8 cellular contexts compared by ENCODE assay signal in genomic region chr9:96619109-96619435, GRCh38. TPM values are rescaled to one million over a fixed set of nuclear protein-coding genes. Genes with fewer than 3 reads are reported as not detected.
DNase-seq lines count a peak whose midpoint lies in the region; ATAC-seq and TF ChIP-seq lines count a peak whose summit lies in the region.

No MANE protein-coding gene starts in this region.

- H3K27me3 ChIP-seq in WERI-Rb-1 (ENCODE audit: insufficient read depth, low read depth, severe bottlenecking) (no peaks in the 10 kb centered on the region), right atrium auricular region (no peaks in the 10 kb centered on the region)

- peaks cover 0 to 7% of the 10 kb centered on the region in 2 donors for H3K4me1 ChIP-seq in right atrium auricular region

- peak; percentile 25 for DNase-seq in WERI-Rb-1
- DNase-seq in right atrium auricular region (ENCODE audit: low spot score) = no peak
- no peak for DNase-seq in skeletal muscle cell (ENCODE audit: low read depth)
- no peak for DNase-seq in NCI-H2196 (lab: John Stamatoyannopoulos, UW; ENCODE audit: unreplicated experiment)
- no peak for DNase-seq in occipital lobe (lab: John Stamatoyannopoulos, UW)
- no peak for DNase-seq in middle frontal gyrus (ENCODE audit: extremely low spot score, low spot score)

- ATAC-seq in GM19324 (IDR thresholded peaks at IDR 0.05; ENCODE audit: low FRiP score, unreplicated experiment) (peak; percentile 5), HG02970 (IDR thresholded peaks at IDR 0.05; ENCODE audit: low FRiP score, unreplicated experiment) (no peak)

- no peak for TF ChIP-seq CTCF in WERI-Rb-1 (IDR thresholded peaks at IDR 0.05; ENCODE audit: low read depth, low read length)
- no peak for TF ChIP-seq CTCF in right atrium auricular region (IDR thresholded peaks at IDR 0.05)

- no peak overlapping the region for H3K27ac ChIP-seq in WERI-Rb-1
- H3K27ac ChIP-seq in right atrium auricular region = peak overlapping the region; percentile 83 to 89

- H3K9me3 ChIP-seq in WERI-Rb-1 (ENCODE audit: severe bottlenecking) (no peaks in the 10 kb centered on the region), right atrium auricular region (no peaks in the 10 kb centered on the region)

- peak overlapping the region; percentile 60 for H3K4me3 ChIP-seq in WERI-Rb-1 (ENCODE audit: low read depth, low read length)
- H3K4me3 ChIP-seq in right atrium auricular region = peak overlapping the region; percentile 49 to 73
- H3K4me3 ChIP-seq in skeletal muscle cell (ENCODE audit: low read depth, low read length) = peak overlapping the region; percentile 73

- 0 out of 2 replicates have a peak, but pooled peaks cover 4% of the 10 kb centered on the region for H3K36me3 ChIP-seq in WERI-Rb-1
- H3K36me3 ChIP-seq in right atrium auricular region = no peaks in the 10 kb centered on the region

RNA-seq across cellular contexts. Expression of gene CDC14B, which starts 0.6 kb away (rescaled TPM):
- total RNA-seq in right atrium auricular region (10 to 100 TPM; 18.4 to 19.2 TPM), occipital lobe (25.3 TPM)

RNA-seq across cellular contexts. Expression of gene PRXL2C, which starts 36.0 kb away (rescaled TPM):
- total RNA-seq in right atrium auricular region (10 to 100 TPM; 14.2 to 22.4 TPM), occipital lobe (5.1 TPM)
